1 cellular context compared by ENCODE assay signal in genomic region chr9:98226516-98226915, GRCh38.
TF ChIP-seq lines count a peak whose summit lies in the region.

No MANE protein-coding gene starts in this region.

TF ChIP-seq in K562, 482 proteins besides CTCF, POLR2A, EP300 and RAD21:
- TF ChIP-seq CEBPG (CRISPR knock-in tag; IDR thresholded peaks at IDR 0.05) (0 out of 2 replicates have a peak, but pooled peaks have one; percentile 13), CEBPG (tag; conservative IDR thresholded peaks at IDR 0.05 in 1 of 2, IDR thresholded peaks at IDR 0.05 in 1 of 2) (peak; percentile 38 to 88; a peak in 3 of 4 replicates), ZNF764 (CRISPR knock-in tag; IDR thresholded peaks at IDR 0.05; ENCODE audit: low read depth) (no peak), ATF4 (CRISPR knock-in tag; IDR thresholded peaks at IDR 0.05) (no peak), CEBPB (tag; IDR thresholded peaks at IDR 0.05) (peak; percentile 91), KDM1A (IDR thresholded peaks at IDR 0.05) (0 out of 4 replicates have a peak, but pooled peaks of 1 of the 2 experiments have one; percentile 17)
TF ChIP-seq in K562: peak in this region for 3.
